ENCODE assay signal across 1 cellular context in genomic region chr17:44204453-44204882, GRCh38.
TF ChIP-seq lines count a peak whose summit lies in the region.

No MANE protein-coding gene starts in this region.

TF ChIP-seq in IMR-90, 13 proteins besides CTCF, POLR2A, EP300 and RAD21:
- TF ChIP-seq MAFK (IDR thresholded peaks at IDR 0.05; ENCODE audit: low read depth, low read length) (no peak), RFX5 (IDR thresholded peaks at IDR 0.05; ENCODE audit: low read depth, low read length) (no peak), BHLHE40 (IDR thresholded peaks at IDR 0.05; ENCODE audit: low read depth, low read length) (no peak), FOS (IDR thresholded peaks at IDR 0.05; ENCODE audit: low read depth, low read length) (peak; percentile 30; the same call in 1 of the 2 replicates), ELK1 (IDR thresholded peaks at IDR 0.05; ENCODE audit: borderline replicate concordance, low read depth, low read length) (no peak)
